ENCODE assay signal across 8 cellular contexts in genomic region chr6:31042801-31043200, GRCh38. TPM values are rescaled to one million over a fixed set of nuclear protein-coding genes. Genes with fewer than 3 reads are reported as not detected.
DNase-seq lines count a peak whose midpoint lies in the region; ATAC-seq and TF ChIP-seq lines count a peak whose summit lies in the region.

No MANE protein-coding gene starts in this region.

- no peaks in the 10 kb centered on the region for H4K20me1 ChIP-seq in BLaER1

- H3K36me3 ChIP-seq in BLaER1 (no peaks in the 10 kb centered on the region), HAP-1 (replicated peaks) (no peaks in the 10 kb centered on the region), lower lobe of right lung (no peaks in the 10 kb centered on the region), sigmoid colon (no peaks in the 10 kb centered on the region)

- DNase-seq in HAP-1 (ENCODE audit: low spot score in 2 of 2) (peak; percentile 51 to 68), SK-N-DZ (ENCODE audit: low spot score) (peak; percentile 9), cerebellar cortex (ENCODE audit: low spot score) (peak; percentile 66), lower lobe of right lung (peak; percentile 54), ureter (ENCODE audit: low spot score) (peak; percentile 52), NCI-H1417 (lab: John Stamatoyannopoulos, UW) (no peak), sigmoid colon (no peak)

- H3K4me2 ChIP-seq in BLaER1 = peak overlapping the region; percentile 15

- TF ChIP-seq EP300 in sigmoid colon (IDR thresholded peaks at IDR 0.05) = no peak

- TF ChIP-seq CTCF in lower lobe of right lung (IDR thresholded peaks at IDR 0.05) (peak; percentile 46), sigmoid colon (IDR thresholded peaks at IDR 0.05) (peak in 2 of 4 experiments; percentile 17)

- H3K9ac ChIP-seq in BLaER1 = no peak overlapping the region

- no peak overlapping the region for H3K4me3 ChIP-seq in BLaER1
- H3K4me3 ChIP-seq in HAP-1 = no peak overlapping the region
- H3K4me3 ChIP-seq in lower lobe of right lung = no peak overlapping the region
- no peak overlapping the region for H3K4me3 ChIP-seq in sigmoid colon

- in situ Hi-C loops in HAP-1 (cut with MboI; ENCODE audit: low sequenced_read_pairs) = no loop called here

- ATAC-seq in lower lobe of right lung = peak; percentile 58 to 70

- H3K27me3 ChIP-seq in BLaER1 = no peaks in the 10 kb centered on the region
- no peaks in the 10 kb centered on the region; the same call in 1 of the 2 replicates for H3K27me3 ChIP-seq in HAP-1 (ENCODE audit: low read depth)
- H3K27me3 ChIP-seq in lower lobe of right lung (ENCODE audit: low read depth) = no peaks in the 10 kb centered on the region
- H3K27me3 ChIP-seq in sigmoid colon = peaks cover 0 to 8% (median 6%) of the 10 kb centered on the region in 3 donors

- TF ChIP-seq POLR2A in sigmoid colon (IDR thresholded peaks at IDR 0.05) = no peak

- peaks cover 8% of the 10 kb centered on the region for H3K4me1 ChIP-seq in BLaER1
- no peaks in the 10 kb centered on the region for H3K4me1 ChIP-seq in HAP-1
- H3K4me1 ChIP-seq in lower lobe of right lung = peaks cover 9% of the 10 kb centered on the region
- H3K4me1 ChIP-seq in sigmoid colon = no peaks in the 10 kb centered on the region

- no peak overlapping the region for H3K27ac ChIP-seq in BLaER1
- no peak overlapping the region for H3K27ac ChIP-seq in lower lobe of right lung
- H3K27ac ChIP-seq in sigmoid colon = peak overlapping the region in 1 of 4 donors; percentile 28

- intact Hi-C loops in lower lobe of right lung (cut with DNase I) = no loop called here
- intact Hi-C loops in sigmoid colon (cut with DNase I) = loop anchor here (10.0 kb wide), 1 partner anchor 98 kb away; the partner anchor contains the start of gene MUCL3

- H3K9me3 ChIP-seq in BLaER1 (no peaks in the 10 kb centered on the region), HAP-1 (no peaks in the 10 kb centered on the region), lower lobe of right lung (no peaks in the 10 kb centered on the region), sigmoid colon (no peaks in the 10 kb centered on the region)

- WGBS in sigmoid colon, 2 donors = 29 to 37% methylated on average over 4 of the region's 4 CpGs

RNA-seq across cellular contexts. Expression of gene MUC22, which starts 32.5 kb away (rescaled TPM):
- polyA plus RNA-seq in SK-N-DZ (2014; cell fraction: cytosol; rRNA removed) = not detected in 2 replicates
- polyA plus RNA-seq in SK-N-DZ (2014; cell fraction: nucleus; rRNA removed) = not detected in 2 replicates
- not detected for total RNA-seq in lower lobe of right lung
- not detected for total RNA-seq in ureter
- total RNA-seq in sigmoid colon = not detected
- not detected for polyA plus RNA-seq in sigmoid colon

RNA-seq across cellular contexts. Expression of gene MUC21, which starts 59.3 kb away (rescaled TPM):
- not detected in 2 replicates for polyA plus RNA-seq in SK-N-DZ (2014; cell fraction: cytosol; rRNA removed)
- polyA plus RNA-seq in SK-N-DZ (2014; cell fraction: nucleus; rRNA removed) = not detected in 2 replicates
- total RNA-seq in lower lobe of right lung (3.8 TPM), ureter (not detected), sigmoid colon (not detected)
- 1 to 10 TPM in 1 of 3 donors, under 1 TPM in 1, not detected in 1; 0.19 to 1.2 TPM for polyA plus RNA-seq in sigmoid colon

Comparison
In these comparisons a context has a peak if more than half of its experiments do, and no peak if none do; other contexts are left out.
1. DNase-seq: peak in HAP-1 (2 of 2), SK-N-DZ (single experiment), cerebellar cortex (single experiment), lower lobe of right lung (single experiment) and ureter (single experiment); none in NCI-H1417 (0 of 3) and sigmoid colon (single experiment).